ENCODE assay signal across 20 cellular contexts in genomic region chr10:77920495-77920894, GRCh38.
"Had no signal": no experiment of that assay in that cellular context is flagged by ENCODE, and none has a peak within 500 bp of the region (broad histone marks: within the 10 kb centered on the region; RNA-seq: fewer than 3 reads in every experiment).

No MANE protein-coding gene starts in this region.

- H3K27ac Mint-ChIP-seq: activated CD4-positive, alpha-beta memory T cell treated with anti-CD3 and anti-CD28 coated beads, Interleukin-2, amount 10 ng/mL, durations not matched to agents 7 days and 5 days; activated naive CD4-positive, alpha-beta T cell treated with anti-CD3 and anti-CD28 coated beads, Interleukin-2, amount 50 U/mL, for 24 hours; stimulated activated naive CD8-positive, alpha-beta T cell treated with anti-CD3 and anti-CD28 coated beads, Interleukin-15, Interleukin-2, amounts not matched to agents 100 ng/mL and 50 ng/mL, for 24 hours; T-helper 17 cell had no signal

- H3K4me3 ChIP-seq: coronary artery, lung, right atrium auricular region, skin epidermis, suprapubic skin, upper lobe of left lung had no signal

- DNase-seq: activated CD4-positive, alpha-beta memory T cell treated with anti-CD3 and anti-CD28 coated beads, Interleukin-2, amount 10 ng/mL, durations not matched to agents 7 days and 5 days; activated CD4-positive, alpha-beta T cell treated with anti-CD3 and anti-CD28 coated beads for 4 hours; activated effector memory CD4-positive, alpha-beta T cell treated with anti-CD3 and anti-CD28 coated beads, Interleukin-2, amount 50 U/mL, for 16 hours; activated T-cell treated with anti-CD3 and anti-CD28 coated beads, Interleukin-2, amount 50 U/mL, for 48 hours; foreskin fibroblast; naive B cell; nucleus accumbens; stimulated activated CD4-positive, alpha-beta T cell treated with anti-CD3 and anti-CD28 coated beads, Interleukin-4, amount 100 ng/mL, for 4 hours; stimulated activated CD8-positive, alpha-beta memory T cell treated with anti-CD3 and anti-CD28 coated beads, Interleukin-4, amount 100 ng/mL, for 48 hours; T-helper 17 cell; upper lobe of left lung; WERI-Rb-1 had no signal

- H3K36me3 Mint-ChIP-seq: activated naive CD4-positive, alpha-beta T cell treated with anti-CD3 and anti-CD28 coated beads, Interleukin-2, amount 50 U/mL, for 24 hours; naive B cell had no signal

- H3K27me3 ChIP-seq: right atrium auricular region, suprapubic skin, upper lobe of left lung had no signal

- H3K36me3 ChIP-seq: right atrium auricular region, suprapubic skin, upper lobe of left lung had no signal

- H3K9me3 Mint-ChIP-seq: activated CD4-positive, alpha-beta memory T cell treated with anti-CD3 and anti-CD28 coated beads, Interleukin-2, amount 10 ng/mL, durations not matched to agents 7 days and 5 days; activated naive CD4-positive, alpha-beta T cell treated with anti-CD3 and anti-CD28 coated beads, Interleukin-2, amount 50 U/mL, for 24 hours; naive B cell; stimulated activated naive CD8-positive, alpha-beta T cell treated with anti-CD3 and anti-CD28 coated beads, Interleukin-15, Interleukin-2, amounts not matched to agents 100 ng/mL and 50 ng/mL, for 24 hours had no signal

- FAIRE-seq: endothelial cell of umbilical vein had no signal

- H3K27ac ChIP-seq: coronary artery, right atrium auricular region, suprapubic skin, upper lobe of left lung, WERI-Rb-1 had no signal

- ATAC-seq: T-helper 17 cell had no signal

- H3K9me3 ChIP-seq: right atrium auricular region, suprapubic skin, upper lobe of left lung had no signal

- H3K4me3 Mint-ChIP-seq: activated CD4-positive, alpha-beta memory T cell treated with anti-CD3 and anti-CD28 coated beads, Interleukin-2, amount 10 ng/mL, durations not matched to agents 7 days and 5 days; activated naive CD4-positive, alpha-beta T cell treated with anti-CD3 and anti-CD28 coated beads, Interleukin-2, amount 50 U/mL, for 24 hours; naive B cell; stimulated activated naive CD8-positive, alpha-beta T cell treated with anti-CD3 and anti-CD28 coated beads, Interleukin-15, Interleukin-2, amounts not matched to agents 100 ng/mL and 50 ng/mL, for 24 hours; T-helper 17 cell had no signal
